Comparison of ENCODE assay signal across 22 cellular contexts in the genomic region with DNA sequence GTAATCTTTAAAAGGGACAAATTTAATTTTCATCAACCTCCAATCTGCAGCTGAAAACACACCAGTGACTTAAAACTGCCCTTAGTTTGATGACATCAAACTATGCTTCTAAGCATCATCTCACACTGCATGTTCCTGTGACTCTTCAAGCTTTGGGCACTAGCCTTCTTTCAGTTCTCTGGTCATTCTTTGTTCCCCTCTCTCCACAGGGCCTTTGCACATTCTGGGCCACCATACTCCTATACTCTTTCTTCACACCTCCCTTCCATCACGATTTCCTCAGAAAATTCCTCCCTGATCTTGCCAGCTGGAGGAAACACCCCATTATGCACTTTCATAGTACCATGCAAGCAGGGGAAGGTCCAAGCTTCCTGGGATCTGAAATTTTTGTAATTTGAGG.
"Had no signal": no experiment of that assay in that cellular context is flagged by ENCODE, and none has a peak within 500 bp of the region (broad histone marks: within the 10 kb centered on the region; RNA-seq: fewer than 3 reads in every experiment).

No MANE protein-coding gene starts in this region.

- H3K27me3 Mint-ChIP-seq: naive thymus-derived CD8-positive, alpha-beta T cell; stimulated activated naive B cell treated with anti-CD40 and anti-IgM and Interleukin-4, amounts not matched to agents 10 μg/mL and 1 μg/mL and 100 μg/mL, for 72 hours had no signal

- H3K27me3 ChIP-seq: esophagus muscularis mucosa, gastrocnemius medialis, heart right ventricle, neutrophil, right atrium auricular region, sigmoid colon, stomach, transverse colon had no signal

- H3K9me3 Mint-ChIP-seq: naive thymus-derived CD8-positive, alpha-beta T cell; stimulated activated naive B cell treated with anti-CD40 and anti-IgM and Interleukin-4, amounts not matched to agents 10 μg/mL and 1 μg/mL and 100 μg/mL, for 72 hours had no signal

- H3K4me3 Mint-ChIP-seq: naive thymus-derived CD8-positive, alpha-beta T cell; stimulated activated naive B cell treated with anti-CD40 and anti-IgM and Interleukin-4, amounts not matched to agents 10 μg/mL and 1 μg/mL and 100 μg/mL, for 72 hours had no signal

- H3K9me3 ChIP-seq: esophagus muscularis mucosa, gastrocnemius medialis, heart right ventricle, neutrophil, right atrium auricular region, sigmoid colon, stomach, thoracic aorta, transverse colon had no signal

- H3K27ac Mint-ChIP-seq: stimulated activated naive B cell treated with anti-CD40 and anti-IgM and Interleukin-4, amounts not matched to agents 10 μg/mL and 1 μg/mL and 100 μg/mL, for 72 hours had no signal

- H3K4me1 ChIP-seq: transverse colon had no signal

- ATAC-seq: naive thymus-derived CD8-positive, alpha-beta T cell; stimulated activated naive B cell treated with anti-CD40 and anti-IgM and Interleukin-4, amounts not matched to agents 10 μg/mL and 1 μg/mL and 100 μg/mL, for 72 hours had no signal

- H3K4me3 ChIP-seq: esophagus muscularis mucosa, gastrocnemius medialis, heart right ventricle, right atrium auricular region, sigmoid colon, skin epidermis, stomach, thoracic aorta, transverse colon had no signal

- FAIRE-seq: islet of Langerhans had no signal

- DNase-seq: cortex of kidney; effector memory CD4-positive, alpha-beta T cell; heart right ventricle; hypothalamus; kidney glomerular epithelial cell; naive thymus-derived CD8-positive, alpha-beta T cell; posterior cingulate gyrus; sigmoid colon; stimulated activated CD4-positive, alpha-beta T cell treated with anti-CD3 and anti-CD28 coated beads, Interleukin-2, amount 100 ng/mL, for 24 hours; stimulated activated CD4-positive, alpha-beta T cell treated with anti-CD3 and anti-CD28 coated beads, Interleukin-4, amount 100 ng/mL, for 4 hours; stimulated activated naive B cell treated with anti-CD40 and anti-IgM and Interleukin-4, amounts not matched to agents 10 μg/mL and 1 μg/mL and 100 μg/mL, for 72 hours; stomach; substantia nigra; transverse colon had no signal

- H3K27ac ChIP-seq: epithelial cell of prostate, esophagus muscularis mucosa, heart right ventricle, neutrophil, right atrium auricular region, sigmoid colon, skin epidermis, stomach, thoracic aorta, transverse colon had no signal

- H3K36me3 ChIP-seq: esophagus muscularis mucosa, gastrocnemius medialis, heart right ventricle, neutrophil, right atrium auricular region, sigmoid colon, stomach, thoracic aorta, transverse colon had no signal
